Comparison of ENCODE assay signal across 1 cellular context in the genomic region with DNA sequence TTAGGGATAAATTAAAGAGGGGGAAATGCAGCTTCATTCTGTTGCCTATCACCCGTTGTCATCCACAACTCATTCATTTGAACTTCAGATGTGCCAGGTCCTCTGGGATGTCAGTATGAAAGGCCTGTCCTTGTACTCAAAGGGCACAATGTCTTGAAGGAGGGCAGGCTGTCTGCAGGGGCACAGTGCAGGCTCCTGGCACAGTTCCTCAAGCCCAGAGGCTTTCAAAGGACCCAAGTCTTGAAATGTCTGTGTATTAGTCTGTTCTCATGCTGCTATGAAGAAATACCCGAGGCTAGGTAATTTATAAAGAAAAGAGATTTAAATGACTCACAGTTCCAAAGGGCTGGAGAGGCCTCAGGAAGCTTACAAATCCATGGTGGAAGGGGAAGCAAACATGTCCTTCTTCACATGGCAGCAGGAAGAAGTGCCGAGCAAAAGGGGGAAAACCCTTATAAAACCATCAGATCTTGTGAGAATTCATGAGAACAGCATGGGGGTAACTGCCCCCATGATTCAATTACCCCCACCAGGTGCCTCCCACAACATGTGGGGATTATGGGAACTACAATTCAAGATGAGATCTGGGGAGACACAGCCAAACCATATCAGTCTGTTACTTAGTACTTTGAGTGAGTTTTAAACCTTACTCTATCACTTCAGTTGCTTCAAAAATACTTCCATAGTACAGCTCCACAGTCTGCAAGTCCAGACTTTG.
TF ChIP-seq lines count a peak whose summit lies in the region.

No MANE protein-coding gene starts in this region.

TF ChIP-seq in HEK293, 187 proteins besides CTCF, POLR2A, EP300 and RAD21 (continued from another document):
- TF ChIP-seq, protein P1, sequence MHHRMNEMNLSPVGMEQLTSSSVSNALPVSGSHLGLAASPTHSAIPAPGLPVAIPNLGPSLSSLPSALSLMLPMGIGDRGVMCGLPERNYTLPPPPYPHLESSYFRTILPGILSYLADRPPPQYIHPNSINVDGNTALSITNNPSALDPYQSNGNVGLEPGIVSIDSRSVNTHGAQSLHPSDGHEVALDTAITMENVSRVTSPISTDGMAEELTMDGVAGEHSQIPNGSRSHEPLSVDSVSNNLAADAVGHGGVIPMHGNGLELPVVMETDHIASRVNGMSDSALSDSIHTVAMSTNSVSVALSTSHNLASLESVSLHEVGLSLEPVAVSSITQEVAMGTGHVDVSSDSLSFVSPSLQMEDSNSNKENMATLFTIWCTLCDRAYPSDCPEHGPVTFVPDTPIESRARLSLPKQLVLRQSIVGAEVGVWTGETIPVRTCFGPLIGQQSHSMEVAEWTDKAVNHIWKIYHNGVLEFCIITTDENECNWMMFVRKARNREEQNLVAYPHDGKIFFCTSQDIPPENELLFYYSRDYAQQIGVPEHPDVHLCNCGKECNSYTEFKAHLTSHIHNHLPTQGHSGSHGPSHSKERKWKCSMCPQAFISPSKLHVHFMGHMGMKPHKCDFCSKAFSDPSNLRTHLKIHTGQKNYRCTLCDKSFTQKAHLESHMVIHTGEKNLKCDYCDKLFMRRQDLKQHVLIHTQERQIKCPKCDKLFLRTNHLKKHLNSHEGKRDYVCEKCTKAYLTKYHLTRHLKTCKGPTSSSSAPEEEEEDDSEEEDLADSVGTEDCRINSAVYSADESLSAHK (tag by site-specific recombination; IDR thresholded peaks at IDR 0.05): no peak
- TF ChIP-seq MZF1 (tag by site-specific recombination; IDR thresholded peaks at IDR 0.05; ENCODE audit: borderline replicate concordance) (peak; percentile 24; the same call in 1 of the 2 replicates), PRDM1 (tag by site-specific recombination; IDR thresholded peaks at IDR 0.05) (no peak), RBAK (tag by site-specific recombination; IDR thresholded peaks at IDR 0.05) (no peak), IKZF3 (tag by site-specific recombination; IDR thresholded peaks at IDR 0.05) (no peak), SETDB1 (IDR thresholded peaks at IDR 0.05; ENCODE audit: insufficient read length, low read length) (peak; percentile 80), ZNF596 (tag by site-specific recombination; IDR thresholded peaks at IDR 0.05) (no peak), ZNF146 (tag by site-specific recombination; IDR thresholded peaks at IDR 0.05) (no peak), ZNF311 (tag by site-specific recombination; IDR thresholded peaks at IDR 0.05; ENCODE audit: borderline replicate concordance) (no peak)
- TF ChIP-seq, protein P2, sequence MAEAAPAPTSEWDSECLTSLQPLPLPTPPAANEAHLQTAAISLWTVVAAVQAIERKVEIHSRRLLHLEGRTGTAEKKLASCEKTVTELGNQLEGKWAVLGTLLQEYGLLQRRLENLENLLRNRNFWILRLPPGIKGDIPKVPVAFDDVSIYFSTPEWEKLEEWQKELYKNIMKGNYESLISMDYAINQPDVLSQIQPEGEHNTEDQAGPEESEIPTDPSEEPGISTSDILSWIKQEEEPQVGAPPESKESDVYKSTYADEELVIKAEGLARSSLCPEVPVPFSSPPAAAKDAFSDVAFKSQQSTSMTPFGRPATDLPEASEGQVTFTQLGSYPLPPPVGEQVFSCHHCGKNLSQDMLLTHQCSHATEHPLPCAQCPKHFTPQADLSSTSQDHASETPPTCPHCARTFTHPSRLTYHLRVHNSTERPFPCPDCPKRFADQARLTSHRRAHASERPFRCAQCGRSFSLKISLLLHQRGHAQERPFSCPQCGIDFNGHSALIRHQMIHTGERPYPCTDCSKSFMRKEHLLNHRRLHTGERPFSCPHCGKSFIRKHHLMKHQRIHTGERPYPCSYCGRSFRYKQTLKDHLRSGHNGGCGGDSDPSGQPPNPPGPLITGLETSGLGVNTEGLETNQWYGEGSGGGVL (tag by site-specific recombination; IDR thresholded peaks at IDR 0.05): peak; percentile 32
- TF ChIP-seq, protein P3, sequence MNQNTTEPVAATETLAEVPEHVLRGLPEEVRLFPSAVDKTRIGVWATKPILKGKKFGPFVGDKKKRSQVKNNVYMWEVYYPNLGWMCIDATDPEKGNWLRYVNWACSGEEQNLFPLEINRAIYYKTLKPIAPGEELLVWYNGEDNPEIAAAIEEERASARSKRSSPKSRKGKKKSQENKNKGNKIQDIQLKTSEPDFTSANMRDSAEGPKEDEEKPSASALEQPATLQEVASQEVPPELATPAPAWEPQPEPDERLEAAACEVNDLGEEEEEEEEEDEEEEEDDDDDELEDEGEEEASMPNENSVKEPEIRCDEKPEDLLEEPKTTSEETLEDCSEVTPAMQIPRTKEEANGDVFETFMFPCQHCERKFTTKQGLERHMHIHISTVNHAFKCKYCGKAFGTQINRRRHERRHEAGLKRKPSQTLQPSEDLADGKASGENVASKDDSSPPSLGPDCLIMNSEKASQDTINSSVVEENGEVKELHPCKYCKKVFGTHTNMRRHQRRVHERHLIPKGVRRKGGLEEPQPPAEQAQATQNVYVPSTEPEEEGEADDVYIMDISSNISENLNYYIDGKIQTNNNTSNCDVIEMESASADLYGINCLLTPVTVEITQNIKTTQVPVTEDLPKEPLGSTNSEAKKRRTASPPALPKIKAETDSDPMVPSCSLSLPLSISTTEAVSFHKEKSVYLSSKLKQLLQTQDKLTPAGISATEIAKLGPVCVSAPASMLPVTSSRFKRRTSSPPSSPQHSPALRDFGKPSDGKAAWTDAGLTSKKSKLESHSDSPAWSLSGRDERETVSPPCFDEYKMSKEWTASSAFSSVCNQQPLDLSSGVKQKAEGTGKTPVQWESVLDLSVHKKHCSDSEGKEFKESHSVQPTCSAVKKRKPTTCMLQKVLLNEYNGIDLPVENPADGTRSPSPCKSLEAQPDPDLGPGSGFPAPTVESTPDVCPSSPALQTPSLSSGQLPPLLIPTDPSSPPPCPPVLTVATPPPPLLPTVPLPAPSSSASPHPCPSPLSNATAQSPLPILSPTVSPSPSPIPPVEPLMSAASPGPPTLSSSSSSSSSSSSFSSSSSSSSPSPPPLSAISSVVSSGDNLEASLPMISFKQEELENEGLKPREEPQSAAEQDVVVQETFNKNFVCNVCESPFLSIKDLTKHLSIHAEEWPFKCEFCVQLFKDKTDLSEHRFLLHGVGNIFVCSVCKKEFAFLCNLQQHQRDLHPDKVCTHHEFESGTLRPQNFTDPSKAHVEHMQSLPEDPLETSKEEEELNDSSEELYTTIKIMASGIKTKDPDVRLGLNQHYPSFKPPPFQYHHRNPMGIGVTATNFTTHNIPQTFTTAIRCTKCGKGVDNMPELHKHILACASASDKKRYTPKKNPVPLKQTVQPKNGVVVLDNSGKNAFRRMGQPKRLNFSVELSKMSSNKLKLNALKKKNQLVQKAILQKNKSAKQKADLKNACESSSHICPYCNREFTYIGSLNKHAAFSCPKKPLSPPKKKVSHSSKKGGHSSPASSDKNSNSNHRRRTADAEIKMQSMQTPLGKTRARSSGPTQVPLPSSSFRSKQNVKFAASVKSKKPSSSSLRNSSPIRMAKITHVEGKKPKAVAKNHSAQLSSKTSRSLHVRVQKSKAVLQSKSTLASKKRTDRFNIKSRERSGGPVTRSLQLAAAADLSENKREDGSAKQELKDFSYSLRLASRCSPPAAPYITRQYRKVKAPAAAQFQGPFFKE (tag by site-specific recombination; IDR thresholded peaks at IDR 0.05; ENCODE audit: borderline replicate concordance): no peak
